In the genomic region with DNA sequence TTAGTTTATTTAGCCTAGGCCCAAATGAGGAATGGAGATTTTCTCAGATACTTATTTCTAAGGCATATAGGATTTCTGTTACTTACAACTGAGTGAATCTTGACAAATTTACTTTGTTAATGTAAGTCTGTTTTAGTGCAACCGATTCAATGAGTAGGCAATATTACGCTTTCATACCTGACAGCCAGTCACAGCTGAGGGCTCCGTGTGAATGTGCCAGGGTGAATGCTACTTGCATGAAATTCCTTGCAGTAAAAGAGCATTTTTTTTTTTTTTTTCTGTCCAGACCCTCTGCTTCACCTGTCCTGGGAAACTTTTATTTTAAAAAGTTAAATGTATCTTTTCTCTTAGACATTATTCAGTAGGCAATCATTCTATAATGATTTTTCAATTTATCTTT, we compare ENCODE assay signal across 5 cellular contexts.
"Had no signal": no experiment of that assay in that cellular context is flagged by ENCODE, and none has a peak within 500 bp of the region (broad histone marks: within the 10 kb centered on the region; RNA-seq: fewer than 3 reads in every experiment).

No MANE protein-coding gene starts in this region.

- DNase-seq: H9, HCEC 1CT, IMR-90, KBM-7 had no signal

- ATAC-seq: GM23338 had no signal

- H3K4me3 ChIP-seq: GM23338 had no signal
